ENCODE assay signal across 12 cellular contexts in the genomic region with DNA sequence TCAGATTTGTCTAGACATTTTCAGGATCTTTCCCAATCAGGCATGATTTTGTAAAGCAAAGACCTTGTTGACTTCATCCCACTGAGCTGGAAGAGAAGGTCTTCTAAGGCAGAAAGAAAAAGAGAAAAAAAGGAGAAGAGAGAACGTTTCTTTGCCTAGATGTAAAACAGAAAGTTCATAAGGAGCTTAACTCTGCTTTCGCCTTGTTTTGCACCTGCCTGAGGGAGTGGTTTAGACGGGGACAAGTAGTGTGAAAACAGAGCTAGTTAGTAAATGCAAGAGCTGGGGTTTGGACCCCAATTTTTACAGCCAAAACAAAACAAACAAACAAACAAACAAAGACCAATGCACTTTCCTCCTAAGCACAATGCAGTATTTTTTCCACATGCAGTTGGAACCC.
A peak's percentile ranks its signal among the peaks of the same experiment; 100 is the strongest.
DNase-seq lines count a peak whose midpoint lies in the region; ATAC-seq and TF ChIP-seq lines count a peak whose summit lies in the region.
"Had no signal": no experiment of that assay in that cellular context is flagged by ENCODE, and none has a peak within 500 bp of the region (broad histone marks: within the 10 kb centered on the region; RNA-seq: fewer than 3 reads in every experiment).

No MANE protein-coding gene starts in this region.

- TF ChIP-seq CTCF in GM20000 (IDR thresholded peaks at IDR 0.05; ENCODE audit: extremely low read depth, missing control alignments) (no peak), ascending aorta (IDR thresholded peaks at IDR 0.05) (no peak), ovary (IDR thresholded peaks at IDR 0.05) (no peak), RWPE1 (conservative IDR thresholded peaks at IDR 0.05; ENCODE audit: low read depth) (no peak)

- H3K9me3 Mint-ChIP-seq in CD4-positive, CD25-positive, alpha-beta regulatory T cell, result peaks cover 0 to 1% (median 0%) of the 10 kb centered on the region in 7 donors
- H3K9me3 Mint-ChIP-seq: T-helper 1 cell treated with Interleukin-12 subunit alpha and Interleukin-12 subunit beta and Interleukin-4 antibody, amounts not matched to agents 30 μg/mL and 1 μg/mL, for 36 hours had no signal

- H3K4me3 ChIP-seq in CD4-positive, CD25-positive, alpha-beta regulatory T cell (ENCODE audit: low read depth, low read length), result peak overlapping the region; percentile 21
- H3K4me3 ChIP-seq in ascending aorta (no peak overlapping the region), ovary (no peak overlapping the region)
- H3K4me3 ChIP-seq: GM23248 had no signal

- no peaks in the 10 kb centered on the region for H3K36me3 ChIP-seq in CD4-positive, CD25-positive, alpha-beta regulatory T cell (ENCODE audit: control insufficient read depth, insufficient read depth, low read length)
- H3K36me3 ChIP-seq in ascending aorta (no peaks in the 10 kb centered on the region), ovary (no peaks in the 10 kb centered on the region)

- no peaks in the 10 kb centered on the region for H3K27me3 ChIP-seq in CD4-positive, CD25-positive, alpha-beta regulatory T cell (ENCODE audit: control insufficient read depth, insufficient read depth, low read length)
- H3K27me3 ChIP-seq in ascending aorta (no peaks in the 10 kb centered on the region), ovary (no peaks in the 10 kb centered on the region)

- no peak for ATAC-seq in CD4-positive, CD25-positive, alpha-beta regulatory T cell (ENCODE audit: low read depth in 2 of 2)
- ATAC-seq in GM18870 (IDR thresholded peaks at IDR 0.05; ENCODE audit: unreplicated experiment) (no peak), GM19397 (IDR thresholded peaks at IDR 0.05; ENCODE audit: unreplicated experiment) (no peak)

- POLR2A ChIA-PET in RWPE1 (lab: Yijun Ruan, JAX; ENCODE audit: low non-redundant PET), result no interaction called here

- H3K27ac Mint-ChIP-seq in CD4-positive, CD25-positive, alpha-beta regulatory T cell, result peak overlapping the region in 2 of 3 donors; percentile 82 to 86
- H3K27ac Mint-ChIP-seq: T-helper 1 cell treated with Interleukin-12 subunit alpha and Interleukin-12 subunit beta and Interleukin-4 antibody, amounts not matched to agents 30 μg/mL and 1 μg/mL, for 36 hours had no signal

- WGBS in ovary, 3 donors, result 62 to 76% (median 68%) methylated on average over 3 of the region's 3 CpGs

- DNase-seq in CD4-positive, CD25-positive, alpha-beta regulatory T cell, result peak in 1 of 3 donors; percentile 40
- peak; percentile 55 for DNase-seq in GM20000 (ENCODE audit: low spot score)
- no peak for DNase-seq in ascending aorta (ENCODE audit: low spot score in 2 of 2)
- DNase-seq in ovary, result no peak
- DNase-seq in RWPE1 (ENCODE audit: low spot score), result no peak
- DNase-seq in NCI-H345 (lab: John Stamatoyannopoulos, UW), result no peak
- DNase-seq: NCI-H526 treated with DMSO at 0.1 percent for 48 hours, retina had no signal

- no peak for TF ChIP-seq EP300 in ovary (IDR thresholded peaks at IDR 0.05)

- no peaks in the 10 kb centered on the region for H3K36me3 Mint-ChIP-seq in CD4-positive, CD25-positive, alpha-beta regulatory T cell

- peak overlapping the region in 2 of 4 donors; percentile 70 to 71 for H3K4me3 Mint-ChIP-seq in CD4-positive, CD25-positive, alpha-beta regulatory T cell
- H3K4me3 Mint-ChIP-seq: T-helper 1 cell treated with Interleukin-12 subunit alpha and Interleukin-12 subunit beta and Interleukin-4 antibody, amounts not matched to agents 30 μg/mL and 1 μg/mL, for 36 hours had no signal

- H3K27me3 Mint-ChIP-seq in CD4-positive, CD25-positive, alpha-beta regulatory T cell, result no peaks in the 10 kb centered on the region

- no peaks in the 10 kb centered on the region for H3K4me1 ChIP-seq in CD4-positive, CD25-positive, alpha-beta regulatory T cell (ENCODE audit: control insufficient read depth, insufficient read depth, low read length, poor library complexity, severe bottlenecking)
- H3K4me1 ChIP-seq in ascending aorta (peaks cover 15 to 45% of the 10 kb centered on the region in 2 donors), ovary (ENCODE audit: insufficient read depth) (peaks cover 47% of the 10 kb centered on the region)

- no peak for TF ChIP-seq POLR2A in ovary (IDR thresholded peaks at IDR 0.05)

- H3K27ac ChIP-seq in CD4-positive, CD25-positive, alpha-beta regulatory T cell (ENCODE audit: insufficient read depth, low read length, poor library complexity, severe bottlenecking), result no peak overlapping the region
- H3K27ac ChIP-seq in ascending aorta (peak overlapping the region; percentile 55 to 78), ovary (peak overlapping the region; percentile 74 to 75), RWPE1 (no peak overlapping the region)
- H3K27ac ChIP-seq: GM23248 had no signal

- intact Hi-C loops in ascending aorta (cut with DNase I) (loop anchor here (5.0 kb wide), 2 partner anchors 272 to 577 kb away; no protein-coding TSS in a partner anchor), ovary (cut with DNase I) (loop anchor here in 2 of 4 donors (5.0 to 10.0 kb wide), 5 partner anchors 105 to 585 kb away; partner anchors contain the start of gene ZFP36L1 (in 1 of the 2))

- peaks cover 5 to 35% (median 10%) of the 10 kb centered on the region in 4 donors for H3K4me1 Mint-ChIP-seq in CD4-positive, CD25-positive, alpha-beta regulatory T cell

- H3K9me3 ChIP-seq in CD4-positive, CD25-positive, alpha-beta regulatory T cell (ENCODE audit: control insufficient read depth in 2 of 2, low read length in 2 of 2), result no peaks in the 10 kb centered on the region
- H3K9me3 ChIP-seq in ascending aorta, result no peaks in the 10 kb centered on the region
- no peaks in the 10 kb centered on the region for H3K9me3 ChIP-seq in ovary

- CTCF ChIA-PET in RWPE1 (lab: Yijun Ruan, JAX), result no interaction called here

Comparison
In these comparisons a context has a peak if more than half of its experiments do, and no peak if none do; other contexts are left out.
1. H3K27ac ChIP-seq: peak in ascending aorta (2 of 2) and ovary (2 of 2); none in CD4-positive, CD25-positive, alpha-beta regulatory T cell (single experiment) and RWPE1 (single experiment).